27 cellular contexts compared by ENCODE assay signal in genomic region chr6:114084327-114084890, GRCh38.
DNase-seq lines count a peak whose midpoint lies in the region; ATAC-seq and TF ChIP-seq lines count a peak whose summit lies in the region.
"Had no signal": no experiment of that assay in that cellular context is flagged by ENCODE, and none has a peak within 500 bp of the region (broad histone marks: within the 10 kb centered on the region; RNA-seq: fewer than 3 reads in every experiment).

No MANE protein-coding gene starts in this region.

- H3K79me2 ChIP-seq in fibroblast of lung (ENCODE audit: control insufficient read depth, insufficient read depth, low read length), result no peaks in the 10 kb centered on the region
- H3K79me2 ChIP-seq: parathyroid adenoma had no signal

- H3K36me3 ChIP-seq in fibroblast of lung (ENCODE audit: control insufficient read depth, insufficient read depth, low read length) (no peaks in the 10 kb centered on the region), testis (ENCODE audit: low read depth, missing control alignments) (no peaks in the 10 kb centered on the region)
- H3K36me3 ChIP-seq: right atrium auricular region, upper lobe of left lung had no signal

- H3K27ac ChIP-seq in fibroblast of lung (ENCODE audit: insufficient read depth, low read length) (no peak overlapping the region), testis (no peak overlapping the region)
- H3K27ac ChIP-seq: parathyroid adenoma, right atrium auricular region, RWPE1, SK-N-MC, upper lobe of left lung had no signal

- H3K4me1 ChIP-seq in fibroblast of lung (ENCODE audit: control insufficient read depth, extremely low read depth, insufficient read depth, low read length) (no peaks in the 10 kb centered on the region), testis (no peaks in the 10 kb centered on the region)
- H3K4me1 ChIP-seq: parathyroid adenoma, right atrium auricular region, upper lobe of left lung had no signal

- no peaks in the 10 kb centered on the region for H3K36me3 Mint-ChIP-seq in T-helper 2 cell treated with Interferon-gamma antibody and Interleukin-4, amounts not matched to agents 5 μg/mL and 100 μg/mL, for 36 hours (ENCODE audit: low read depth)
- H3K36me3 Mint-ChIP-seq: activated naive CD8-positive, alpha-beta T cell treated with anti-CD3 and anti-CD28 coated beads, Interleukin-2, amount 10 ng/mL, durations not matched to agents 7 days and 5 days; brain had no signal

- no peak overlapping the region for H2AFZ ChIP-seq in fibroblast of lung (ENCODE audit: low read length)
- H2AFZ ChIP-seq: parathyroid adenoma had no signal

- H3K9ac ChIP-seq in fibroblast of lung (ENCODE audit: insufficient read depth, low read length), result no peak overlapping the region
- H3K9ac ChIP-seq: parathyroid adenoma had no signal

- no peak overlapping the region for H3K27ac Mint-ChIP-seq in T-helper 2 cell treated with Interferon-gamma antibody and Interleukin-4, amounts not matched to agents 5 μg/mL and 100 μg/mL, for 36 hours
- H3K27ac Mint-ChIP-seq: activated CD8-positive, alpha-beta T cell treated with anti-CD3 and anti-CD28 coated beads, Interleukin-2, amount 10 ng/mL, durations not matched to agents 7 days and 5 days; activated naive CD8-positive, alpha-beta T cell treated with anti-CD3 and anti-CD28 coated beads, Interleukin-2, amount 10 ng/mL, durations not matched to agents 7 days and 5 days; brain; CD4-positive, alpha-beta T cell; nephron; T-helper 1 cell treated with Interleukin-12 subunit alpha and Interleukin-12 subunit beta and Interleukin-4 antibody, amounts not matched to agents 30 μg/mL and 1 μg/mL, for 36 hours had no signal

- 61 to 70% methylated on average over 16 of the region's 16 CpGs for WGBS in testis, 2 donors

- H3K9me3 ChIP-seq in fibroblast of lung (ENCODE audit: control insufficient read depth, insufficient read depth, low read depth, low read length) (no peaks in the 10 kb centered on the region), testis (no peaks in the 10 kb centered on the region)
- H3K9me3 ChIP-seq: right atrium auricular region, upper lobe of left lung had no signal

- TF ChIP-seq POLR2A in testis (IDR thresholded peaks at IDR 0.05), result no peak

- DNase-seq in EL, result peak; percentile 59
- peak; percentile 93 for DNase-seq in RPMI7951 (ENCODE audit: low read depth)
- DNase-seq in fibroblast of lung (ENCODE audit: low read depth in 2 of 2), result peak; percentile 23 to 78
- DNase-seq in testis, result peak; percentile 64
- no peak for DNase-seq in T-helper 2 cell treated with Interferon-gamma antibody and Interleukin-4, amounts not matched to agents 5 μg/mL and 100 μg/mL, for 36 hours (ENCODE audit: low spot score)
- no peak for DNase-seq in NCI-H1694 treated with DMSO at 0.1 percent for 48 hours (lab: John Stamatoyannopoulos, UW)
- DNase-seq: activated CD4-positive, CD25-positive, alpha-beta regulatory T cell treated with anti-CD3 and anti-CD28 coated beads, Interleukin-2, amount 50 U/mL, for 72 hours; activated CD8-positive, alpha-beta T cell treated with anti-CD3 and anti-CD28 coated beads, Interleukin-2, amount 10 ng/mL, durations not matched to agents 7 days and 5 days; activated effector memory CD4-positive, alpha-beta T cell treated with Interleukin-2 at 50 U/mL for 16 hours; activated naive CD8-positive, alpha-beta T cell treated with anti-CD3 and anti-CD28 coated beads, Interleukin-2, amount 10 ng/mL, durations not matched to agents 7 days and 5 days; CD4-positive, alpha-beta T cell; H7; KBM-7; NCI-H1417 treated with DMSO at 0.1 percent for 48 hours; NCI-H2107; NCI-H446 treated with DMSO at 0.1 percent for 48 hours; stimulated activated CD4-positive, alpha-beta T cell treated with anti-CD3 and anti-CD28 coated beads, Interleukin-2, amount 100 ng/mL, for 48 hours had no signal

- H3K4me1 Mint-ChIP-seq in T-helper 2 cell treated with Interferon-gamma antibody and Interleukin-4, amounts not matched to agents 5 μg/mL and 100 μg/mL, for 36 hours (ENCODE audit: low read depth), result no peaks in the 10 kb centered on the region
- H3K4me1 Mint-ChIP-seq: activated naive CD8-positive, alpha-beta T cell treated with anti-CD3 and anti-CD28 coated beads, Interleukin-2, amount 10 ng/mL, durations not matched to agents 7 days and 5 days; brain; nephron had no signal

- no peaks in the 10 kb centered on the region for H3K9me3 Mint-ChIP-seq in T-helper 2 cell treated with Interferon-gamma antibody and Interleukin-4, amounts not matched to agents 5 μg/mL and 100 μg/mL, for 36 hours
- H3K9me3 Mint-ChIP-seq: activated naive CD8-positive, alpha-beta T cell treated with anti-CD3 and anti-CD28 coated beads, Interleukin-2, amount 10 ng/mL, durations not matched to agents 7 days and 5 days; brain; CD4-positive, alpha-beta T cell; nephron; T-helper 1 cell treated with Interleukin-12 subunit alpha and Interleukin-12 subunit beta and Interleukin-4 antibody, amounts not matched to agents 30 μg/mL and 1 μg/mL, for 36 hours had no signal

- H4K20me1 ChIP-seq in fibroblast of lung (ENCODE audit: control insufficient read depth, extremely low read depth, insufficient read depth, low read length), result no peaks in the 10 kb centered on the region

- no peaks in the 10 kb centered on the region for H3K27me3 ChIP-seq in fibroblast of lung (ENCODE audit: control insufficient read depth, insufficient read depth, low read length)
- no peaks in the 10 kb centered on the region for H3K27me3 ChIP-seq in testis
- H3K27me3 ChIP-seq: right atrium auricular region, upper lobe of left lung had no signal

- H3K4me2 ChIP-seq in fibroblast of lung (ENCODE audit: extremely low read depth, insufficient read depth, low read length), result no peak overlapping the region

- intact Hi-C loops in testis (cut with DNase I; ENCODE audit: low total_unique reads), result no loop called here

- H3K27me3 Mint-ChIP-seq in T-helper 2 cell treated with Interferon-gamma antibody and Interleukin-4, amounts not matched to agents 5 μg/mL and 100 μg/mL, for 36 hours (ENCODE audit: low read depth), result peaks cover 2% of the 10 kb centered on the region
- H3K27me3 Mint-ChIP-seq: brain had no signal

- no peak overlapping the region for H3K4me3 ChIP-seq in fibroblast of lung (replicated peaks in 1 of 4; ENCODE audit: control extremely low read depth in 1 of 4, insufficient read depth in 1 of 4, low read depth in 3 of 4, low read length in 4 of 4)
- peak overlapping the region; percentile 39 to 51 for H3K4me3 ChIP-seq in testis
- H3K4me3 ChIP-seq: lung, right atrium auricular region, SK-N-MC, upper lobe of left lung had no signal

- no peak for ATAC-seq in HG03565 (IDR thresholded peaks at IDR 0.05; ENCODE audit: unreplicated experiment)
- ATAC-seq: activated CD8-positive, alpha-beta T cell treated with anti-CD3 and anti-CD28 coated beads, Interleukin-2, amount 10 ng/mL, durations not matched to agents 7 days and 5 days had no signal

- TF ChIP-seq CTCF in fibroblast of lung (conservative IDR thresholded peaks at IDR 0.05 in 1 of 2, IDR thresholded peaks at IDR 0.05 in 1 of 2; ENCODE audit: low read depth in 1 of 2, low read length in 2 of 2) (no peak), testis (IDR thresholded peaks at IDR 0.05) (no peak)

- no peak overlapping the region for H3K4me3 Mint-ChIP-seq in T-helper 2 cell treated with Interferon-gamma antibody and Interleukin-4, amounts not matched to agents 5 μg/mL and 100 μg/mL, for 36 hours
- H3K4me3 Mint-ChIP-seq: activated CD8-positive, alpha-beta T cell treated with anti-CD3 and anti-CD28 coated beads, Interleukin-2, amount 10 ng/mL, durations not matched to agents 7 days and 5 days; activated naive CD8-positive, alpha-beta T cell treated with anti-CD3 and anti-CD28 coated beads, Interleukin-2, amount 10 ng/mL, durations not matched to agents 7 days and 5 days; brain; CD4-positive, alpha-beta T cell; nephron; T-helper 1 cell treated with Interleukin-12 subunit alpha and Interleukin-12 subunit beta and Interleukin-4 antibody, amounts not matched to agents 30 μg/mL and 1 μg/mL, for 36 hours had no signal

Comparison
In these comparisons a context has a peak if more than half of its experiments do, and no peak if none do; other contexts are left out.
1. DNase-seq: peak in EL (single experiment), RPMI7951 (single experiment), fibroblast of lung (2 of 2) and testis (single experiment); none in T-helper 2 cell treated with Interferon-gamma antibody and Interleukin-4, amounts not matched to agents 5 μg/mL and 100 μg/mL, for 36 hours (single experiment) and NCI-H1694 treated with DMSO at 0.1 percent for 48 hours (single experiment).
2. H3K4me3 ChIP-seq: peak in testis (2 of 2); none in fibroblast of lung (0 of 4).